20 cellular contexts compared by ENCODE assay signal in the genomic region with DNA sequence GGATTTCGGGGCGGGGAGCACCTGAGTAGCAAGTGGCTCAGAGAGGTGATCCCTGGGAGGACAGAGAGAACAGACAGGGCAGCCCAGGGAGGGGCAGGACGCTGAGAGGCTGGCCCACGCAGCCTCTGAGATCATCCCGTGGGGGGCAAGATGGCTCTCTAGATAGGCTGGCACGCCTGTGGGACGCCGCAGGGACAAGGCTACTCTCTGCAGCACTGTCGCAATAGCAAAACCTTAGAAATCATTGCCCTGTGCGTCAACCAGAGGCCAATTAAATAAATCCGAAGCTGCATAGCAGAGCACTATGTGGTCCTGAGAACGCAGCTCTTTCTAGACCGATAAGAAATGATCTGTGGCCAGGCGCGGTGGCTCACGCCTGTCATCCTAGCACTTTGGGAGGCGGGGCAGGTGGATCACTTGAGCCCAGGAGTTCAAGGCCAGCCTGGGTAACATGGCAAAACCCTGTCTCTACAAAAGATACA. TPM values are rescaled to one million over a fixed set of nuclear protein-coding genes. Genes with fewer than 3 reads are reported as not detected.
DNase-seq lines count a peak whose midpoint lies in the region; ATAC-seq, FAIRE-seq and TF ChIP-seq lines count a peak whose summit lies in the region.
"Had no signal": no experiment of that assay in that cellular context is flagged by ENCODE, and none has a peak within 500 bp of the region (broad histone marks: within the 10 kb centered on the region; RNA-seq: fewer than 3 reads in every experiment).

No MANE protein-coding gene starts in this region.

- TF ChIP-seq POLR2A in HepG2 (IDR thresholded peaks at IDR 0.05; ENCODE audit: insufficient read depth in 1 of 2, low read depth in 2 of 2, low read length in 2 of 2) (no peak), right lobe of liver (IDR thresholded peaks at IDR 0.05) (no peak), adrenal gland (IDR thresholded peaks at IDR 0.05) (peak in 1 of 2 donors; percentile 19)

- H3K18ac ChIP-seq in mesendoderm (ENCODE audit: low read length), result no peak overlapping the region

- no peaks in the 10 kb centered on the region for H3K9me2 ChIP-seq in GM23248 (ENCODE audit: insufficient read depth)

- H3K27ac ChIP-seq in HepG2 (ENCODE audit: extremely low read length, insufficient read depth, low read length), result no peak overlapping the region
- no peak overlapping the region for H3K27ac ChIP-seq in right lobe of liver
- peak overlapping the region in 3 of 5 donors; percentile 39 to 72 (median 69) for H3K27ac ChIP-seq in adrenal gland
- no peak overlapping the region for H3K27ac ChIP-seq in mesendoderm (ENCODE audit: low read depth, low read length)
- H3K27ac ChIP-seq in right atrium auricular region, result no peak overlapping the region
- H3K27ac ChIP-seq in GM23248, result no peak overlapping the region
- H3K27ac ChIP-seq: 22Rv1, gastroesophageal sphincter had no signal

- H3K9me3 ChIP-seq in HepG2 (ENCODE audit: low read length) (no peaks in the 10 kb centered on the region), right lobe of liver (no peaks in the 10 kb centered on the region), adrenal gland (replicated peaks in 1 of 3) (no peaks in the 10 kb centered on the region), right atrium auricular region (no peaks in the 10 kb centered on the region), GM23248 (ENCODE audit: low read depth) (no peaks in the 10 kb centered on the region)
- H3K9me3 ChIP-seq: gastroesophageal sphincter had no signal

- 31% methylated on average over 13 of the region's 17 CpGs for WGBS in HepG2 (ENCODE audit: low lambda C conversion rate)
- 90% methylated on average over 14 of the region's 17 CpGs for WGBS in right lobe of liver (ENCODE audit: insufficient coverage, low coverage, low lambda C conversion rate, missing lambda C conversion rate)
- WGBS in adrenal gland, 4 donors, result 58 to 79% (median 72%) methylated on average over 11 to 17 of the region's 17 CpGs
- WGBS in mesendoderm (ENCODE audit: extremely low coverage, insufficient coverage, low lambda C conversion rate), result no CpG with 5 or more reads among the region's 17 CpGs
- WGBS in GM23248 (ENCODE audit: low coverage in 1 of 2, low lambda C conversion rate in 2 of 2, missing lambda C conversion rate in 2 of 2), 2 experiments, result 90 to 95% methylated on average over 17 of the region's 17 CpGs

- TF ChIP-seq EP300 in HepG2 (IDR thresholded peaks at IDR 0.05; ENCODE audit: low read depth in 2 of 2, low read length in 2 of 2) (no peak), HepG2 (CRISPR knock-in tag; IDR thresholded peaks at IDR 0.05; ENCODE audit: borderline replicate concordance) (no peak)

- no peak for TF ChIP-seq RAD21 in HepG2 (CRISPR knock-in tag; IDR thresholded peaks at IDR 0.05)

- H3F3A ChIP-seq in GM23248 (ENCODE audit: insufficient read depth), result no peaks in the 10 kb centered on the region

- no peaks in the 10 kb centered on the region for H4K20me1 ChIP-seq in HepG2 (ENCODE audit: insufficient read depth, low read length)
- no peaks in the 10 kb centered on the region for H4K20me1 ChIP-seq in GM23248 (ENCODE audit: insufficient read depth)

- H3K36me3 ChIP-seq in HepG2 (replicated peaks in 1 of 2; ENCODE audit: control insufficient read depth in 1 of 2, insufficient read depth in 2 of 2, low read length in 2 of 2) (no peaks in the 10 kb centered on the region), right lobe of liver (no peaks in the 10 kb centered on the region), adrenal gland (replicated peaks in 1 of 2) (no peaks in the 10 kb centered on the region), mesendoderm (ENCODE audit: control insufficient read depth, insufficient read depth, low read length) (no peaks in the 10 kb centered on the region), right atrium auricular region (no peaks in the 10 kb centered on the region), GM23248 (ENCODE audit: low read depth) (no peaks in the 10 kb centered on the region)
- H3K36me3 ChIP-seq: gastroesophageal sphincter had no signal

- H3K27me3 ChIP-seq in HepG2 (ENCODE audit: control insufficient read depth in 1 of 2, insufficient read depth in 2 of 2, low read length in 2 of 2) (no peaks in the 10 kb centered on the region; a peak in 1 of 5 replicates), right lobe of liver (no peaks in the 10 kb centered on the region), adrenal gland (no peaks in the 10 kb centered on the region), mesendoderm (ENCODE audit: insufficient read depth, low read length, poor library complexity) (no peaks in the 10 kb centered on the region), right atrium auricular region (no peaks in the 10 kb centered on the region), GM23248 (replicated peaks; ENCODE audit: insufficient read depth) (no peaks in the 10 kb centered on the region)
- H3K27me3 ChIP-seq: gastroesophageal sphincter had no signal

- DNase-seq in HepG2 (ENCODE audit: low spot score), result no peak
- no peak for DNase-seq in right lobe of liver
- peak; percentile 57 to 88 (median 79) for DNase-seq in adrenal gland
- no peak for DNase-seq in mesendoderm
- no peak for DNase-seq in stimulated activated naive CD4-positive, alpha-beta T cell treated with Interleukin-2 at 50 U/mL for 16 hours (lab: John Stamatoyannopoulos, UW)
- no peak for DNase-seq in right atrium auricular region (ENCODE audit: low spot score)
- DNase-seq in inferior parietal cortex (ENCODE audit: extremely low spot score), result no peak
- no peak for DNase-seq in GM23248
- DNase-seq: activated CD4-positive, alpha-beta T cell treated with anti-CD3 and anti-CD28 coated beads for 4 hours; activated T-cell treated with anti-CD3 and anti-CD28 coated beads for 4 hours; CD8-positive, alpha-beta T cell; EL; NCI-H1930; posterior cingulate gyrus; RPMI8226; stimulated activated naive CD8-positive, alpha-beta T cell treated with anti-CD3 and anti-CD28 coated beads, Interleukin-15, amount 100 ng/mL, for 72 hours; T-helper 2 cell had no signal

- H3K4me1 ChIP-seq in HepG2 (ENCODE audit: insufficient read depth, low read length) (peaks cover 43% of the 10 kb centered on the region), right lobe of liver (peaks cover 0 to 3% (median 0%) of the 10 kb centered on the region in 4 donors), adrenal gland (replicated peaks in 1 of 2) (peaks cover 9 to 24% of the 10 kb centered on the region in 2 donors), mesendoderm (ENCODE audit: control insufficient read depth, low read depth, low read length) (peaks cover 3% of the 10 kb centered on the region), right atrium auricular region (peaks cover 0 to 18% of the 10 kb centered on the region in 2 donors), GM23248 (ENCODE audit: insufficient read depth) (peaks cover 13% of the 10 kb centered on the region)

- no peak overlapping the region for H2BK5ac ChIP-seq in mesendoderm (ENCODE audit: low read length)

- no peak for FAIRE-seq in HepG2 (lab: Jason Lieb, UNC)
- FAIRE-seq: endothelial cell of umbilical vein had no signal

- in situ Hi-C loops in HepG2 (cut with HindIII; ENCODE audit: extremely low pct_ligation_motif_present, low pct_unique_long_range_greater_than_20kb) (no loop called here), GM23248 (cut with MboI) (no loop called here)

- H3K4me3 ChIP-seq in HepG2 (replicated peaks in 1 of 3; ENCODE audit: insufficient read depth in 1 of 3, low read depth in 2 of 3, low read length in 3 of 3), result no peak overlapping the region; a peak in 1 of 6 replicates
- no peak overlapping the region for H3K4me3 ChIP-seq in right lobe of liver
- no peak overlapping the region for H3K4me3 ChIP-seq in adrenal gland
- H3K4me3 ChIP-seq in mesendoderm (ENCODE audit: low read length), result no peak overlapping the region
- no peak overlapping the region for H3K4me3 ChIP-seq in right atrium auricular region
- H3K4me3 ChIP-seq in GM23248, result no peak overlapping the region
- H3K4me3 ChIP-seq: gastroesophageal sphincter had no signal

- no peaks in the 10 kb centered on the region for H3K79me1 ChIP-seq in mesendoderm (ENCODE audit: low read length)

- H2AFZ ChIP-seq in HepG2 (ENCODE audit: low read length) (no peak overlapping the region), GM23248 (no peak overlapping the region)

- H3K56ac ChIP-seq in mesendoderm (ENCODE audit: low read length), result peak overlapping the region; percentile 86

- no peak overlapping the region for H4K5ac ChIP-seq in mesendoderm (ENCODE audit: low read length)

- H3K4ac ChIP-seq in mesendoderm (ENCODE audit: low read depth, low read length), result no peak overlapping the region

- BruUV-seq in HepG2 (replicated peaks; lab: Mats Ljungman, UMichigan), result no TSS peak

- H3K9ac ChIP-seq in HepG2 (ENCODE audit: insufficient read depth, low read depth, low read length) (no peak overlapping the region), mesendoderm (ENCODE audit: low read length) (no peak overlapping the region), GM23248 (no peak overlapping the region)

- no peak overlapping the region for H2BK120ac ChIP-seq in mesendoderm (ENCODE audit: low read depth, low read length)

- TF ChIP-seq CTCF in HepG2 (CRISPR knock-in tag; IDR thresholded peaks at IDR 0.05) (no peak), right lobe of liver (IDR thresholded peaks at IDR 0.05) (no peak), adrenal gland (IDR thresholded peaks at IDR 0.05) (no peak), right atrium auricular region (IDR thresholded peaks at IDR 0.05) (no peak)

- no peak overlapping the region for H2BK15ac ChIP-seq in mesendoderm (replicated peaks; ENCODE audit: low read depth)

- no peak overlapping the region for H2AK5ac ChIP-seq in mesendoderm (ENCODE audit: low read length)

- H4K8ac ChIP-seq in mesendoderm (ENCODE audit: low read depth, low read length), result no peak overlapping the region

- POLR2A ChIA-PET in HepG2 (lab: Yijun Ruan, JAX), result no interaction called here

- intact Hi-C loops in HepG2 (cut with micrococcal nuclease; ENCODE audit: unreplicated experiment), result no loop called here
- intact Hi-C loops in right lobe of liver (cut with DNase I), result no loop called here
- intact Hi-C loops in adrenal gland (cut with DNase I), result no loop called here

- no peak overlapping the region for H3K23ac ChIP-seq in mesendoderm (ENCODE audit: low read length)

- H3K79me2 ChIP-seq in HepG2 (ENCODE audit: insufficient read depth, low read length) (no peaks in the 10 kb centered on the region), mesendoderm (ENCODE audit: control insufficient read depth, insufficient read depth, low read length) (no peaks in the 10 kb centered on the region), GM23248 (ENCODE audit: insufficient read depth) (no peaks in the 10 kb centered on the region)

- no peak overlapping the region; the same call in 1 of the 2 replicates for H3K4me2 ChIP-seq in HepG2 (ENCODE audit: low read depth, low read length)
- no peak overlapping the region for H3K4me2 ChIP-seq in mesendoderm (ENCODE audit: low read length)
- H3K4me2 ChIP-seq in GM23248 (ENCODE audit: unreplicated experiment), result no peak overlapping the region

- CTCF ChIA-PET in HepG2 (lab: Yijun Ruan, JAX; ENCODE audit: low intra/inter-chr PET ratio, low total read pairs), result no interaction called here

- ATAC-seq in HepG2 (peak; percentile 59), right lobe of liver (no peak)
- ATAC-seq: CD8-positive, alpha-beta T cell; gastroesophageal sphincter; stimulated activated naive CD8-positive, alpha-beta T cell treated with anti-CD3 and anti-CD28 coated beads, Interleukin-15, amount 100 ng/mL, for 72 hours had no signal

RNA-seq across cellular contexts. Expression of a gene that starts 5.1 kb away (rescaled TPM):
- total RNA-seq in HepG2 (2016; rRNA removed; fragmentation: Illumina TruSeq; extraction: Trizol) (not detected in 2 replicates), right lobe of liver (10 to 100 TPM in 2 of 6 experiments, 1 to 10 TPM in 4; 4.8 to 14.3 (median 9.4) TPM), adrenal gland (10 to 100 TPM in 5 of 8 donors, 1 to 10 TPM in 3; 4.9 to 17.5 (median 13.8) TPM), right atrium auricular region (1 to 10 TPM; 1.0 to 1.1 TPM)
- not detected in 2 replicates for total RNA-seq in HepG2 (2016; cell fraction: cytosol; rRNA removed; fragmentation: Illumina TruSeq; extraction: Trizol; ENCODE audit: low read depth)
- total RNA-seq in HepG2 (2016; cell fraction: insoluble cytoplasmic fraction; rRNA removed; fragmentation: Illumina TruSeq; extraction: Trizol), result not detected in 2 replicates
- not detected in 2 replicates for total RNA-seq in HepG2 (2016; cell fraction: membrane; rRNA removed; fragmentation: Illumina TruSeq; extraction: Trizol)
- total RNA-seq in HepG2 (2016; cell fraction: nucleus; rRNA removed; fragmentation: Illumina TruSeq; extraction: Trizol), result not detected in 2 replicates
- polyA plus RNA-seq in HepG2 (2011; rRNA removed) (not detected in 2 replicates), adrenal gland (10 to 100 TPM in 2 of 3 donors, 1 to 10 TPM in 1; 2.5 to 24.5 (median 24.0) TPM), GM23248 (2016; fragmentation: Nextera tagmentation; extraction: Ambion mirVana) (6.0 and 6.2 TPM in 2 replicates)
- polyA plus RNA-seq in HepG2 (2011; cell fraction: cytosol; rRNA removed), result 0.07 TPM in 1 of 2 replicates, not detected in the other
- 0.12 and 0.16 TPM in 2 replicates for polyA plus RNA-seq in HepG2 (2011; cell fraction: nucleus; rRNA removed)
- polyA plus RNA-seq in HepG2 (2012), result not detected in 2 replicates
- not detected in 2 replicates for polyA plus RNA-seq in HepG2 (2016; cell fraction: cytosol; fragmentation: Illumina TruSeq; extraction: Trizol; ENCODE audit: low read depth)
- polyA plus RNA-seq in HepG2 (2016; cell fraction: insoluble cytoplasmic fraction; fragmentation: Illumina TruSeq; extraction: Trizol; ENCODE audit: low read depth), result not detected in 2 replicates
- polyA plus RNA-seq in HepG2 (2016; cell fraction: membrane; fragmentation: Illumina TruSeq; extraction: Trizol; ENCODE audit: low read depth), result not detected in 2 replicates
- polyA plus RNA-seq in HepG2 (2016; cell fraction: nucleus; fragmentation: Illumina TruSeq; extraction: Trizol; ENCODE audit: insufficient read depth, low read depth), result not detected in 2 replicates
- 1.4 TPM in 1 of 2 replicates, not detected in the other for polyA minus RNA-seq in HepG2 (2011; rRNA and poly(A)+ RNA removed; ENCODE audit: low replicate concordance)
- not detected in 2 replicates for polyA minus RNA-seq in HepG2 (2011; cell fraction: cytosol; rRNA and poly(A)+ RNA removed)
- not detected in 2 replicates for polyA minus RNA-seq in HepG2 (2011; cell fraction: nucleus; rRNA and poly(A)+ RNA removed)
- polyA plus RNA-seq in mesendoderm (2013, experiment 1 of 2), result 0.74 TPM
- 0.67 TPM for polyA plus RNA-seq in mesendoderm (2013, experiment 2 of 2)
- 4.0 and 5.2 TPM in 2 replicates for total RNA-seq in GM23248 (2014; rRNA removed; shearing (Covaris generic))
- total RNA-seq: CD8-positive, alpha-beta T cell had no signal

RNA-seq across cellular contexts. Expression of a gene that starts 32.1 kb away (rescaled TPM):
- total RNA-seq in HepG2 (2016; rRNA removed; fragmentation: Illumina TruSeq; extraction: Trizol) (6.4 and 9.1 TPM in 2 replicates), right lobe of liver (10 to 100 TPM; 15.3 to 35.1 (median 24.8) TPM), adrenal gland (100 to 1,000 TPM in 5 of 8 donors, 10 to 100 TPM in 3; 56.1 to 113 (median 101) TPM), right atrium auricular region (100 to 1,000 TPM; 109 to 119 TPM)
- total RNA-seq in HepG2 (2016; cell fraction: cytosol; rRNA removed; fragmentation: Illumina TruSeq; extraction: Trizol; ENCODE audit: low read depth), result 29.8 and 30.7 TPM in 2 replicates
- 7.4 and 8.8 TPM in 2 replicates for total RNA-seq in HepG2 (2016; cell fraction: insoluble cytoplasmic fraction; rRNA removed; fragmentation: Illumina TruSeq; extraction: Trizol)
- total RNA-seq in HepG2 (2016; cell fraction: membrane; rRNA removed; fragmentation: Illumina TruSeq; extraction: Trizol), result 40.6 and 43.0 TPM in 2 replicates
- 4.2 and 4.8 TPM in 2 replicates for total RNA-seq in HepG2 (2016; cell fraction: nucleus; rRNA removed; fragmentation: Illumina TruSeq; extraction: Trizol)
- polyA plus RNA-seq in HepG2 (2011; rRNA removed) (36.3 and 37.0 TPM in 2 replicates), adrenal gland (100 to 1,000 TPM in 2 of 3 donors, 10 to 100 TPM in 1; 30.3 to 197 (median 148) TPM), GM23248 (2016; fragmentation: Nextera tagmentation; extraction: Ambion mirVana) (11.4 and 12.0 TPM in 2 replicates)
- polyA plus RNA-seq in HepG2 (2011; cell fraction: cytosol; rRNA removed), result 27.2 and 34.8 TPM in 2 replicates
- 16.8 and 18.8 TPM in 2 replicates for polyA plus RNA-seq in HepG2 (2011; cell fraction: nucleus; rRNA removed)
- 18.3 and 24.5 TPM in 2 replicates for polyA plus RNA-seq in HepG2 (2012)
- polyA plus RNA-seq in HepG2 (2016; cell fraction: cytosol; fragmentation: Illumina TruSeq; extraction: Trizol; ENCODE audit: low read depth), result 89.1 and 102 TPM in 2 replicates
- polyA plus RNA-seq in HepG2 (2016; cell fraction: insoluble cytoplasmic fraction; fragmentation: Illumina TruSeq; extraction: Trizol; ENCODE audit: low read depth), result 21.6 and 26.7 TPM in 2 replicates
- polyA plus RNA-seq in HepG2 (2016; cell fraction: membrane; fragmentation: Illumina TruSeq; extraction: Trizol; ENCODE audit: low read depth), result 106 and 124 TPM in 2 replicates
- polyA plus RNA-seq in HepG2 (2016; cell fraction: nucleus; fragmentation: Illumina TruSeq; extraction: Trizol; ENCODE audit: insufficient read depth, low read depth), result 18.5 and 20.8 TPM in 2 replicates
- polyA minus RNA-seq in HepG2 (2011; rRNA and poly(A)+ RNA removed; ENCODE audit: low replicate concordance), result 17.5 and 24.9 TPM in 2 replicates
- polyA minus RNA-seq in HepG2 (2011; cell fraction: cytosol; rRNA and poly(A)+ RNA removed), result 11.3 and 15.3 TPM in 2 replicates
- 2.2 and 3.4 TPM in 2 replicates for polyA minus RNA-seq in HepG2 (2011; cell fraction: nucleus; rRNA and poly(A)+ RNA removed)
- 59.7 TPM for polyA plus RNA-seq in mesendoderm (2013, experiment 1 of 2)
- 59.5 TPM for polyA plus RNA-seq in mesendoderm (2013, experiment 2 of 2)
- total RNA-seq in GM23248 (2014; rRNA removed; shearing (Covaris generic)), result 51.1 and 56.3 TPM in 2 replicates

RNA-seq across cellular contexts. Expression of a gene that starts 38.7 kb away (rescaled TPM):
- total RNA-seq in HepG2 (2016; rRNA removed; fragmentation: Illumina TruSeq; extraction: Trizol) (1.9 and 3.4 TPM in 2 replicates), right lobe of liver (10 to 100 TPM in 5 of 6 experiments, 1 to 10 TPM in 1; 9.8 to 25.2 (median 17.7) TPM), adrenal gland (10 to 100 TPM; 27.8 to 100.0 (median 57.1) TPM), right atrium auricular region (10 to 100 TPM; 11.2 to 13.0 TPM)
- 3.4 and 4.1 TPM in 2 replicates for total RNA-seq in HepG2 (2016; cell fraction: cytosol; rRNA removed; fragmentation: Illumina TruSeq; extraction: Trizol; ENCODE audit: low read depth)
- total RNA-seq in HepG2 (2016; cell fraction: insoluble cytoplasmic fraction; rRNA removed; fragmentation: Illumina TruSeq; extraction: Trizol), result 1.8 and 4.3 TPM in 2 replicates
- 2.4 and 3.4 TPM in 2 replicates for total RNA-seq in HepG2 (2016; cell fraction: membrane; rRNA removed; fragmentation: Illumina TruSeq; extraction: Trizol)
- 3.8 and 4.3 TPM in 2 replicates for total RNA-seq in HepG2 (2016; cell fraction: nucleus; rRNA removed; fragmentation: Illumina TruSeq; extraction: Trizol)
- polyA plus RNA-seq in HepG2 (2011; rRNA removed) (11.6 and 15.7 TPM in 2 replicates), adrenal gland (100 to 1,000 TPM in 1 of 3 donors, 10 to 100 TPM in 2; 23.0 to 212 (median 71.4) TPM), GM23248 (2016; fragmentation: Nextera tagmentation; extraction: Ambion mirVana) (28.6 TPM in 2 replicates)
- 6.4 and 7.4 TPM in 2 replicates for polyA plus RNA-seq in HepG2 (2011; cell fraction: cytosol; rRNA removed)
- 29.1 and 39.0 TPM in 2 replicates for polyA plus RNA-seq in HepG2 (2011; cell fraction: nucleus; rRNA removed)
- polyA plus RNA-seq in HepG2 (2012), result 3.4 and 4.8 TPM in 2 replicates
- polyA plus RNA-seq in HepG2 (2016; cell fraction: cytosol; fragmentation: Illumina TruSeq; extraction: Trizol; ENCODE audit: low read depth), result 2.3 and 3.2 TPM in 2 replicates
- polyA plus RNA-seq in HepG2 (2016; cell fraction: insoluble cytoplasmic fraction; fragmentation: Illumina TruSeq; extraction: Trizol; ENCODE audit: low read depth), result 2.9 and 3.5 TPM in 2 replicates
- 3.3 and 3.4 TPM in 2 replicates for polyA plus RNA-seq in HepG2 (2016; cell fraction: membrane; fragmentation: Illumina TruSeq; extraction: Trizol; ENCODE audit: low read depth)
- 16.6 and 21.1 TPM in 2 replicates for polyA plus RNA-seq in HepG2 (2016; cell fraction: nucleus; fragmentation: Illumina TruSeq; extraction: Trizol; ENCODE audit: insufficient read depth, low read depth)
- 19.2 and 110 TPM in 2 replicates for polyA minus RNA-seq in HepG2 (2011; rRNA and poly(A)+ RNA removed; ENCODE audit: low replicate concordance)
- polyA minus RNA-seq in HepG2 (2011; cell fraction: cytosol; rRNA and poly(A)+ RNA removed), result 2.4 and 4.4 TPM in 2 replicates
- 4.8 and 5.9 TPM in 2 replicates for polyA minus RNA-seq in HepG2 (2011; cell fraction: nucleus; rRNA and poly(A)+ RNA removed)
- polyA plus RNA-seq in mesendoderm (2013, experiment 1 of 2), result 13.6 TPM
- polyA plus RNA-seq in mesendoderm (2013, experiment 2 of 2), result 14.1 TPM
- 4.9 and 5.9 TPM in 2 replicates for total RNA-seq in GM23248 (2014; rRNA removed; shearing (Covaris generic))

RNA-seq across cellular contexts. Expression of a gene that starts 51.8 kb away (rescaled TPM):
- total RNA-seq in HepG2 (2016; rRNA removed; fragmentation: Illumina TruSeq; extraction: Trizol), result 11.1 and 28.2 TPM in 2 replicates
- total RNA-seq in HepG2 (2016; cell fraction: cytosol; rRNA removed; fragmentation: Illumina TruSeq; extraction: Trizol; ENCODE audit: low read depth), result 6.7 and 9.9 TPM in 2 replicates
- total RNA-seq in HepG2 (2016; cell fraction: insoluble cytoplasmic fraction; rRNA removed; fragmentation: Illumina TruSeq; extraction: Trizol), result 7.3 and 24.9 TPM in 2 replicates
- total RNA-seq in HepG2 (2016; cell fraction: membrane; rRNA removed; fragmentation: Illumina TruSeq; extraction: Trizol), result 9.5 and 10.2 TPM in 2 replicates
- 39.4 and 51.4 TPM in 2 replicates for total RNA-seq in HepG2 (2016; cell fraction: nucleus; rRNA removed; fragmentation: Illumina TruSeq; extraction: Trizol)
- polyA plus RNA-seq in HepG2 (2011; rRNA removed), result 24.9 and 28.4 TPM in 2 replicates
- 8.4 and 14.6 TPM in 2 replicates for polyA plus RNA-seq in HepG2 (2011; cell fraction: cytosol; rRNA removed)
- polyA plus RNA-seq in HepG2 (2011; cell fraction: nucleus; rRNA removed), result 192 and 272 TPM in 2 replicates
- polyA plus RNA-seq in HepG2 (2012), result 22.0 and 47.4 TPM in 2 replicates
- 4.0 and 4.8 TPM in 2 replicates for polyA plus RNA-seq in HepG2 (2016; cell fraction: cytosol; fragmentation: Illumina TruSeq; extraction: Trizol; ENCODE audit: low read depth)
- 9.1 and 14.0 TPM in 2 replicates for polyA plus RNA-seq in HepG2 (2016; cell fraction: insoluble cytoplasmic fraction; fragmentation: Illumina TruSeq; extraction: Trizol; ENCODE audit: low read depth)
- 4.9 and 7.2 TPM in 2 replicates for polyA plus RNA-seq in HepG2 (2016; cell fraction: membrane; fragmentation: Illumina TruSeq; extraction: Trizol; ENCODE audit: low read depth)
- 115 and 120 TPM in 2 replicates for polyA plus RNA-seq in HepG2 (2016; cell fraction: nucleus; fragmentation: Illumina TruSeq; extraction: Trizol; ENCODE audit: insufficient read depth, low read depth)
- polyA minus RNA-seq in HepG2 (2011; rRNA and poly(A)+ RNA removed; ENCODE audit: low replicate concordance), result 20.0 and 49.5 TPM in 2 replicates
- polyA minus RNA-seq in HepG2 (2011; cell fraction: cytosol; rRNA and poly(A)+ RNA removed), result 21.5 and 23.2 TPM in 2 replicates
- polyA minus RNA-seq in HepG2 (2011; cell fraction: nucleus; rRNA and poly(A)+ RNA removed), result 37.4 and 52.5 TPM in 2 replicates
- total RNA-seq in right lobe of liver, result 10 to 100 TPM; 38.7 to 61.8 (median 46.5) TPM
- 100 to 1,000 TPM in 5 of 8 donors, 10 to 100 TPM in 3; 89.4 to 257 (median 121) TPM for total RNA-seq in adrenal gland
- polyA plus RNA-seq in adrenal gland, result 100 to 1,000 TPM in 2 of 3 donors, 10 to 100 TPM in 1; 25.7 to 264 (median 110) TPM
- polyA plus RNA-seq in mesendoderm (2013, experiment 1 of 2), result 23.5 TPM
- 22.0 TPM for polyA plus RNA-seq in mesendoderm (2013, experiment 2 of 2)
- total RNA-seq in right atrium auricular region, result 10 to 100 TPM; 45.3 to 70.6 TPM
- 86.6 and 116 TPM in 2 replicates for total RNA-seq in GM23248 (2014; rRNA removed; shearing (Covaris generic))
- polyA plus RNA-seq in GM23248 (2016; fragmentation: Nextera tagmentation; extraction: Ambion mirVana), result 65.0 and 67.2 TPM in 2 replicates

Comparison
In these comparisons a context has a peak if more than half of its experiments do, and no peak if none do; other contexts are left out.
1. DNase-seq: peak in adrenal gland (7 of 7); none in HepG2 (single experiment), right lobe of liver (0 of 3), mesendoderm (single experiment), stimulated activated naive CD4-positive, alpha-beta T cell treated with Interleukin-2 at 50 U/mL for 16 hours (single experiment), right atrium auricular region (single experiment), inferior parietal cortex (single experiment) and GM23248 (single experiment).
2. H3K27ac ChIP-seq: peak in adrenal gland (3 of 5); none in HepG2 (single experiment), right lobe of liver (0 of 3), mesendoderm (single experiment), right atrium auricular region (0 of 2) and GM23248 (single experiment).